Comparison of ENCODE assay signal across 8 cellular contexts in genomic region chr1:149842458-149843064, GRCh38. TPM values are rescaled to one million over a fixed set of nuclear protein-coding genes. Genes with fewer than 3 reads are reported as not detected.
DNase-seq lines count a peak whose midpoint lies in the region; ATAC-seq, FAIRE-seq and TF ChIP-seq lines count a peak whose summit lies in the region.
"Not testable (repeated sequence)": the region's sequence is repeated elsewhere in the genome, so short reads cannot be mapped to it uniquely, and the experiment has no call there.

No MANE protein-coding gene starts in this region.

- H3K4me3 ChIP-seq in keratinocyte (ENCODE audit: control insufficient read depth in 2 of 3, extremely low read depth in 1 of 3, insufficient read depth in 2 of 3, low read depth in 1 of 3, low read length in 3 of 3) = not testable (repeated sequence)

- H3K9me1 ChIP-seq in keratinocyte (ENCODE audit: control insufficient read depth, extremely low read depth, insufficient read depth, low read length) = not testable (repeated sequence)

- not testable (repeated sequence) for H3K36me3 ChIP-seq in keratinocyte (ENCODE audit: control insufficient read depth in 2 of 2, extremely low read depth in 1 of 2, insufficient read depth in 2 of 2, low read length in 2 of 2)

- not testable (repeated sequence) for TF ChIP-seq CTCF in keratinocyte (optimal IDR thresholded peaks at IDR 0.05 in 1 of 3, IDR thresholded peaks at IDR 0.05 in 1 of 3, conservative IDR thresholded peaks at IDR 0.05 in 1 of 3; ENCODE audit: extremely low read depth in 1 of 3, insufficient read depth in 2 of 3, low read length in 3 of 3)

- not testable (repeated sequence) for H3K27ac ChIP-seq in keratinocyte (ENCODE audit: control insufficient read depth, insufficient read depth, low read length)

- TF ChIP-seq POLR2A in GM12892 (IDR thresholded peaks at IDR 0.05; ENCODE audit: low read depth, low read length) = not testable (repeated sequence)

- dilution Hi-C loops in keratinocyte (cut with MboI; ENCODE audit: extremely low pct_ligation_motif_present, low sequenced_read_pairs) = not testable (repeated sequence)

- H2AFZ ChIP-seq in keratinocyte (ENCODE audit: control insufficient read depth, low read length) = not testable (repeated sequence)

- DNase-seq in GM12892 (ENCODE audit: insufficient read length); activated T-cell treated with anti-CD3 and anti-CD28 coated beads, Interleukin-2, amount 50 U/mL, for 72 hours; keratinocyte (ENCODE audit: low read depth, low spot score); stimulated activated naive CD8-positive, alpha-beta T cell treated with anti-CD3 and anti-CD28 coated beads, Interleukin-15, amount 100 ng/mL, for 72 hours: not testable (repeated sequence)

- peaks cover 33% of the 10 kb centered on the region for H3K4me1 Mint-ChIP-seq in activated T-cell treated with anti-CD3 and anti-CD28 coated beads, Interleukin-2, amount 50 U/mL, for 72 hours (ENCODE audit: low read depth)
- H3K4me1 Mint-ChIP-seq in stimulated activated naive CD8-positive, alpha-beta T cell treated with anti-CD3 and anti-CD28 coated beads, Interleukin-15, amount 100 ng/mL, for 72 hours = peaks cover 30% of the 10 kb centered on the region

- H3K79me2 ChIP-seq in keratinocyte (ENCODE audit: control insufficient read depth, insufficient read depth, low read length) = peaks cover 31% of the 10 kb centered on the region

- peak; percentile 46 for ATAC-seq in GM19328 (IDR thresholded peaks at IDR 0.05; ENCODE audit: unreplicated experiment)
- peak; percentile 45 for ATAC-seq in GM21737 (IDR thresholded peaks at IDR 0.05; ENCODE audit: unreplicated experiment)
- peak; percentile 49 for ATAC-seq in HG03039 (IDR thresholded peaks at IDR 0.05; ENCODE audit: unreplicated experiment)
- ATAC-seq in HG03521 (IDR thresholded peaks at IDR 0.05; ENCODE audit: unreplicated experiment) = peak; percentile 47
- ATAC-seq in activated T-cell treated with anti-CD3 and anti-CD28 coated beads, Interleukin-2, amount 50 U/mL, for 72 hours (replicated peaks in 1 of 2) = peak; percentile 57 to 58
- ATAC-seq in stimulated activated naive CD8-positive, alpha-beta T cell treated with anti-CD3 and anti-CD28 coated beads, Interleukin-15, amount 100 ng/mL, for 72 hours = peak; percentile 60

- not testable (repeated sequence) for H3K27ac Mint-ChIP-seq in activated T-cell treated with anti-CD3 and anti-CD28 coated beads, Interleukin-2, amount 50 U/mL, for 72 hours; stimulated activated naive CD8-positive, alpha-beta T cell treated with anti-CD3 and anti-CD28 coated beads, Interleukin-15, amount 100 ng/mL, for 72 hours

- H3K4me3 Mint-ChIP-seq in activated T-cell treated with anti-CD3 and anti-CD28 coated beads, Interleukin-2, amount 50 U/mL, for 72 hours; stimulated activated naive CD8-positive, alpha-beta T cell treated with anti-CD3 and anti-CD28 coated beads, Interleukin-15, amount 100 ng/mL, for 72 hours: not testable (repeated sequence)

- FAIRE-seq in GM12892 (lab: Jason Lieb, UNC) (peak; percentile 96), keratinocyte (lab: Jason Lieb, UNC) (peak; percentile 68)

- H3K9ac ChIP-seq in keratinocyte (ENCODE audit: control insufficient read depth, extremely low read depth, insufficient read depth, low read length) = not testable (repeated sequence)

- not testable (repeated sequence) for H3K27me3 Mint-ChIP-seq in activated T-cell treated with anti-CD3 and anti-CD28 coated beads, Interleukin-2, amount 50 U/mL, for 72 hours (ENCODE audit: low read depth); stimulated activated naive CD8-positive, alpha-beta T cell treated with anti-CD3 and anti-CD28 coated beads, Interleukin-15, amount 100 ng/mL, for 72 hours

- not testable (repeated sequence) for H3K4me2 ChIP-seq in keratinocyte (ENCODE audit: control insufficient read depth, extremely low read depth, insufficient read depth, low read depth, low read length)

- peaks cover 17% of the 10 kb centered on the region for H3K4me1 ChIP-seq in keratinocyte (ENCODE audit: control insufficient read depth, extremely low read depth, insufficient read depth, low read length)

- H3K9me3 ChIP-seq in keratinocyte (ENCODE audit: control insufficient read depth, low read depth, low read length) = not testable (repeated sequence)

- H3K9me3 Mint-ChIP-seq in activated T-cell treated with anti-CD3 and anti-CD28 coated beads, Interleukin-2, amount 50 U/mL, for 72 hours; stimulated activated naive CD8-positive, alpha-beta T cell treated with anti-CD3 and anti-CD28 coated beads, Interleukin-15, amount 100 ng/mL, for 72 hours: not testable (repeated sequence)

- H3K36me3 Mint-ChIP-seq in activated T-cell treated with anti-CD3 and anti-CD28 coated beads, Interleukin-2, amount 50 U/mL, for 72 hours (ENCODE audit: insufficient read depth in 2 of 2) = peaks cover 6 to 29% of the 10 kb centered on the region in 2 donors

- H3K27me3 ChIP-seq in keratinocyte (ENCODE audit: control insufficient read depth, extremely low read depth, insufficient read depth, low read length) = not testable (repeated sequence)

- not testable (repeated sequence) for H4K20me1 ChIP-seq in keratinocyte (ENCODE audit: control insufficient read depth, extremely low read depth, insufficient read depth, low read length)

RNA-seq across cellular contexts. Expression of gene BOLA1, which starts 56.8 kb away (rescaled TPM):
- 16.0 TPM for polyA plus RNA-seq in GM12892 (2012; ENCODE audit: missing spikeins)
- 10 to 100 TPM; 26.9 to 29.4 TPM for total RNA-seq in activated T-cell treated with anti-CD3 and anti-CD28 coated beads, Interleukin-2, amount 50 U/mL, for 72 hours
- polyA plus RNA-seq in keratinocyte = 9.5 to 15.4 TPM (median 13.8 TPM) in 3 replicates
- 8.4 TPM for polyA plus RNA-seq in keratinocyte (2011; ENCODE audit: low read depth)
- polyA plus RNA-seq in keratinocyte (2011; cell fraction: cytosol; rRNA removed) = 8.7 and 15.9 TPM in 2 replicates
- polyA plus RNA-seq in keratinocyte (2011; cell fraction: nucleus; rRNA removed) = 10.7 and 13.0 TPM in 2 replicates
- polyA plus RNA-seq in keratinocyte (2012; ENCODE audit: low replicate concordance) = 9.5 and 17.6 TPM in 2 replicates
- 1.9 to 2.2 TPM in 2 of 3 replicates, not detected in the other for polyA minus RNA-seq in keratinocyte
- polyA minus RNA-seq in keratinocyte (2011; cell fraction: cytosol; rRNA and poly(A)+ RNA removed) = 5.0 TPM
- 2.6 and 3.3 TPM in 2 replicates for polyA minus RNA-seq in keratinocyte (2011; cell fraction: nucleus; rRNA and poly(A)+ RNA removed)
